Comparison of ENCODE assay signal across 24 cellular contexts in genomic region chr7:78223598-78223997, GRCh38.
"Had no signal": no experiment of that assay in that cellular context is flagged by ENCODE, and none has a peak within 500 bp of the region (broad histone marks: within the 10 kb centered on the region; RNA-seq: fewer than 3 reads in every experiment).

No MANE protein-coding gene starts in this region.

- H3K9me3 ChIP-seq: colonic mucosa, esophagus muscularis mucosa, esophagus squamous epithelium, gastrocnemius medialis, gastroesophageal sphincter, heart left ventricle, heart right ventricle had no signal

- H3K36me3 ChIP-seq: colonic mucosa, esophagus muscularis mucosa, esophagus squamous epithelium, gastrocnemius medialis, gastroesophageal sphincter, heart left ventricle, heart right ventricle had no signal

- ATAC-seq: effector memory CD8-positive, alpha-beta T cell; esophagus mucosa; foreskin keratinocyte; gastrocnemius medialis; gastroesophageal sphincter; heart left ventricle; heart right ventricle had no signal

- H3K27ac ChIP-seq: colonic mucosa, dorsolateral prefrontal cortex, epithelial cell of prostate, esophagus muscularis mucosa, esophagus squamous epithelium, foreskin keratinocyte, gastrocnemius medialis, heart left ventricle, heart right ventricle had no signal

- H3K4me1 ChIP-seq: colonic mucosa, foreskin keratinocyte, gastrocnemius medialis had no signal

- H3K4me3 ChIP-seq: colonic mucosa, coronary artery, dorsolateral prefrontal cortex, esophagus muscularis mucosa, esophagus squamous epithelium, gastrocnemius medialis, gastroesophageal sphincter, heart left ventricle, heart right ventricle had no signal

- DNase-seq: colonic mucosa; cortex of kidney; dermis blood vessel endothelial cell; dorsolateral prefrontal cortex; effector CD4-positive, alpha-beta T cell; effector CD8-positive, alpha-beta T cell; effector memory CD4-positive, alpha-beta T cell; effector memory CD8-positive, alpha-beta T cell; endodermal cell; erythroblast; esophagus squamous epithelium; foreskin fibroblast; foreskin keratinocyte; foreskin melanocyte; gastrocnemius medialis; glutamatergic neuron; head of caudate nucleus; heart left ventricle; heart right ventricle had no signal

- H3K27me3 ChIP-seq: colonic mucosa, dorsolateral prefrontal cortex, esophagus muscularis mucosa, esophagus squamous epithelium, foreskin keratinocyte, gastrocnemius medialis, gastroesophageal sphincter, heart left ventricle, heart right ventricle had no signal
